21 cellular contexts compared by ENCODE assay signal in genomic region chr10:128045833-128046120, GRCh38.
DNase-seq lines count a peak whose midpoint lies in the region; ATAC-seq and TF ChIP-seq lines count a peak whose summit lies in the region.
"Had no signal": no experiment of that assay in that cellular context is flagged by ENCODE, and none has a peak within 500 bp of the region (broad histone marks: within the 10 kb centered on the region; RNA-seq: fewer than 3 reads in every experiment).

No MANE protein-coding gene starts in this region.

- no peaks in the 10 kb centered on the region for H3K27me3 Mint-ChIP-seq in stimulated activated naive CD8-positive, alpha-beta T cell treated with anti-CD3 and anti-CD28 coated beads, Interleukin-15, Interleukin-2, amounts not matched to agents 100 ng/mL and 50 ng/mL, for 24 hours
- H3K27me3 Mint-ChIP-seq in activated CD8-positive, alpha-beta T cell treated with anti-CD3 and anti-CD28 coated beads for 36 hours, result no peaks in the 10 kb centered on the region
- H3K27me3 Mint-ChIP-seq in immature natural killer cell (ENCODE audit: low read depth in 3 of 3), result peaks cover 11 to 41% (median 28%) of the 10 kb centered on the region in 3 donors
- H3K27me3 Mint-ChIP-seq: activated CD8-positive, alpha-beta memory T cell treated with anti-CD3 and anti-CD28 coated beads, Interleukin-2, amount 10 ng/mL, durations not matched to agents 7 days and 5 days; type B pancreatic cell had no signal

- peaks cover 42% of the 10 kb centered on the region for H3K4me1 Mint-ChIP-seq in stimulated activated naive CD8-positive, alpha-beta T cell treated with anti-CD3 and anti-CD28 coated beads, Interleukin-15, Interleukin-2, amounts not matched to agents 100 ng/mL and 50 ng/mL, for 24 hours (ENCODE audit: low read depth)
- H3K4me1 Mint-ChIP-seq in activated CD8-positive, alpha-beta T cell treated with anti-CD3 and anti-CD28 coated beads for 36 hours (ENCODE audit: low read depth), result peaks cover 35% of the 10 kb centered on the region
- H3K4me1 Mint-ChIP-seq in immature natural killer cell, result peaks cover 78 to 81% of the 10 kb centered on the region in 2 donors

- peaks cover 16% of the 10 kb centered on the region for H3K36me3 Mint-ChIP-seq in stimulated activated naive CD8-positive, alpha-beta T cell treated with anti-CD3 and anti-CD28 coated beads, Interleukin-15, Interleukin-2, amounts not matched to agents 100 ng/mL and 50 ng/mL, for 24 hours (ENCODE audit: low read depth)
- H3K36me3 Mint-ChIP-seq in activated CD8-positive, alpha-beta T cell treated with anti-CD3 and anti-CD28 coated beads for 36 hours (ENCODE audit: low read depth), result peaks cover 28% of the 10 kb centered on the region
- H3K36me3 Mint-ChIP-seq in immature natural killer cell, result peaks cover 9 to 19% (median 11%) of the 10 kb centered on the region in 3 donors
- H3K36me3 Mint-ChIP-seq: type B pancreatic cell had no signal

- no peaks in the 10 kb centered on the region for H3K79me2 ChIP-seq in OCI-LY7 (ENCODE audit: insufficient read depth, low read depth, low read length)

- H3K9me3 Mint-ChIP-seq in stimulated activated naive CD8-positive, alpha-beta T cell treated with anti-CD3 and anti-CD28 coated beads, Interleukin-15, Interleukin-2, amounts not matched to agents 100 ng/mL and 50 ng/mL, for 24 hours, result no peaks in the 10 kb centered on the region
- H3K9me3 Mint-ChIP-seq in activated CD8-positive, alpha-beta T cell treated with anti-CD3 and anti-CD28 coated beads for 36 hours, result no peaks in the 10 kb centered on the region
- H3K9me3 Mint-ChIP-seq in immature natural killer cell, result no peaks in the 10 kb centered on the region
- H3K9me3 Mint-ChIP-seq: type B pancreatic cell had no signal

- CTCF ChIA-PET in activated CD8-positive, alpha-beta T cell treated with anti-CD3 and anti-CD28 coated beads for 36 hours (lab: Charles Lee), result interaction anchor here (1.2 to 6.8 kb wide), 3 partner anchors 11 to 105 kb away, joined by 3 to 101 read pairs (median 14); no protein-coding TSS in a partner anchor
- CTCF ChIA-PET in OCI-LY7 (lab: Charles Lee; ENCODE audit: unreplicated experiment), result no interaction called here

- intact Hi-C loops in activated CD8-positive, alpha-beta T cell treated with anti-CD3 and anti-CD28 coated beads for 36 hours (cut with micrococcal nuclease), result no loop called here
- intact Hi-C loops in OCI-LY7 (cut with micrococcal nuclease; ENCODE audit: unreplicated experiment), result no loop called here

- ATAC-seq in stimulated activated naive CD8-positive, alpha-beta T cell treated with anti-CD3 and anti-CD28 coated beads, Interleukin-15, Interleukin-2, amounts not matched to agents 100 U/mL and 50 U/mL, for 24 hours, result no peak
- ATAC-seq in activated CD8-positive, alpha-beta T cell treated with anti-CD3 and anti-CD28 coated beads for 36 hours, result no peak
- ATAC-seq: activated CD8-positive, alpha-beta memory T cell treated with anti-CD3 and anti-CD28 coated beads, Interleukin-2, amount 10 ng/mL, durations not matched to agents 7 days and 5 days; HCT116; sciatic nerve had no signal

- no peaks in the 10 kb centered on the region for H3K9me2 ChIP-seq in OCI-LY7 (ENCODE audit: insufficient read depth, low read length)

- H3K36me3 ChIP-seq in OCI-LY7 (ENCODE audit: insufficient read depth, low read length), result no peaks in the 10 kb centered on the region

- H3K9me3 ChIP-seq in OCI-LY7 (ENCODE audit: low read length), result no peaks in the 10 kb centered on the region

- no peak overlapping the region for H2AFZ ChIP-seq in OCI-LY7 (ENCODE audit: low read length)

- H3K27ac Mint-ChIP-seq in stimulated activated naive CD8-positive, alpha-beta T cell treated with anti-CD3 and anti-CD28 coated beads, Interleukin-15, Interleukin-2, amounts not matched to agents 100 ng/mL and 50 ng/mL, for 24 hours, result peak overlapping the region; percentile 61
- peak overlapping the region; percentile 70 for H3K27ac Mint-ChIP-seq in activated CD8-positive, alpha-beta T cell treated with anti-CD3 and anti-CD28 coated beads for 36 hours
- peak overlapping the region; percentile 89 to 99 (median 94) for H3K27ac Mint-ChIP-seq in immature natural killer cell
- H3K27ac Mint-ChIP-seq: type B pancreatic cell had no signal

- DNase-seq in stimulated activated naive CD8-positive, alpha-beta T cell treated with anti-CD3 and anti-CD28 coated beads, Interleukin-15, Interleukin-2, amounts not matched to agents 100 U/mL and 50 U/mL, for 24 hours, result no peak
- no peak for DNase-seq in activated CD8-positive, alpha-beta T cell treated with anti-CD3 and anti-CD28 coated beads for 36 hours
- DNase-seq in immature natural killer cell (no peak), OCI-LY7 (ENCODE audit: low spot score) (no peak), NCI-H1105 treated with DMSO at 0.1 percent for 48 hours (lab: John Stamatoyannopoulos, UW) (no peak), DMS53 treated with DMSO at 0.1 percent for 48 hours (lab: John Stamatoyannopoulos, UW; ENCODE audit: unreplicated experiment) (no peak)
- DNase-seq: activated CD8-positive, alpha-beta memory T cell treated with anti-CD3 and anti-CD28 coated beads, Interleukin-2, amount 10 ng/mL, durations not matched to agents 7 days and 5 days; amniotic stem cell; COR-L47; cortex of kidney; DMS79; GF-D8; Karpas-422; MV-4-11; NCI-H524 treated with DMSO at 0.1 percent for 48 hours; stimulated activated CD4-positive, alpha-beta T cell treated with anti-CD3 and anti-CD28 coated beads, Interleukin-15, amount 100 ng/mL, for 24 hours; T-helper 9 cell had no signal

- peaks cover 40% of the 10 kb centered on the region for H3K4me1 ChIP-seq in OCI-LY7 (ENCODE audit: insufficient read depth, low read length, poor library complexity, severe bottlenecking)

- 0 out of 2 replicates have a peak, but pooled peaks cover 5% of the 10 kb centered on the region for H4K20me1 ChIP-seq in OCI-LY7 (ENCODE audit: insufficient read depth, low read length)

- H3K4me3 Mint-ChIP-seq in stimulated activated naive CD8-positive, alpha-beta T cell treated with anti-CD3 and anti-CD28 coated beads, Interleukin-15, Interleukin-2, amounts not matched to agents 100 ng/mL and 50 ng/mL, for 24 hours, result peak overlapping the region; percentile 13
- H3K4me3 Mint-ChIP-seq in activated CD8-positive, alpha-beta T cell treated with anti-CD3 and anti-CD28 coated beads for 36 hours, result peak overlapping the region; percentile 90
- H3K4me3 Mint-ChIP-seq in immature natural killer cell, result peak overlapping the region in 4 of 5 donors; percentile 18 to 68 (median 42)
- H3K4me3 Mint-ChIP-seq: activated CD8-positive, alpha-beta memory T cell treated with anti-CD3 and anti-CD28 coated beads, Interleukin-2, amount 10 ng/mL, durations not matched to agents 7 days and 5 days; type B pancreatic cell had no signal

- no TSS peak for BruUV-seq in OCI-LY7 (replicated peaks; lab: Mats Ljungman, UMichigan)

- no peak for TF ChIP-seq CTCF in activated CD8-positive, alpha-beta T cell treated with anti-CD3 and anti-CD28 coated beads for 36 hours (IDR thresholded peaks at IDR 0.05)
- TF ChIP-seq CTCF in OCI-LY7 (conservative IDR thresholded peaks at IDR 0.05; ENCODE audit: low read length), result no peak

- H3K27ac ChIP-seq in OCI-LY7 (ENCODE audit: low read depth, low read length, poor library complexity, severe bottlenecking), result no peak overlapping the region

- H3K4me3 ChIP-seq in OCI-LY7 (ENCODE audit: low read depth, low read length, poor library complexity, severe bottlenecking), result no peak overlapping the region

- no peak overlapping the region for H3K4me2 ChIP-seq in OCI-LY7 (ENCODE audit: low read length)

- POLR2A ChIA-PET in activated CD8-positive, alpha-beta T cell treated with anti-CD3 and anti-CD28 coated beads for 36 hours (lab: Charles Lee), result interaction anchor here (1.0 to 7.2 kb wide), 2 partner anchors 9 to 16 kb away, joined by 3 to 133 read pairs; no protein-coding TSS in a partner anchor
- POLR2A ChIA-PET in OCI-LY7 (lab: Charles Lee), result no interaction called here

Comparison
In these comparisons a context has a peak if more than half of its experiments do, and no peak if none do; other contexts are left out.
1. H3K4me3 Mint-ChIP-seq: peak in every context shown above with its lines; median percentile 90 in activated CD8-positive, alpha-beta T cell treated with anti-CD3 and anti-CD28 coated beads for 36 hours; 42 in immature natural killer cell; 13 in stimulated activated naive CD8-positive, alpha-beta T cell treated with anti-CD3 and anti-CD28 coated beads, Interleukin-15, Interleukin-2, amounts not matched to agents 100 ng/mL and 50 ng/mL, for 24 hours.